Comparison of ENCODE assay signal across 9 cellular contexts in the genomic region with DNA sequence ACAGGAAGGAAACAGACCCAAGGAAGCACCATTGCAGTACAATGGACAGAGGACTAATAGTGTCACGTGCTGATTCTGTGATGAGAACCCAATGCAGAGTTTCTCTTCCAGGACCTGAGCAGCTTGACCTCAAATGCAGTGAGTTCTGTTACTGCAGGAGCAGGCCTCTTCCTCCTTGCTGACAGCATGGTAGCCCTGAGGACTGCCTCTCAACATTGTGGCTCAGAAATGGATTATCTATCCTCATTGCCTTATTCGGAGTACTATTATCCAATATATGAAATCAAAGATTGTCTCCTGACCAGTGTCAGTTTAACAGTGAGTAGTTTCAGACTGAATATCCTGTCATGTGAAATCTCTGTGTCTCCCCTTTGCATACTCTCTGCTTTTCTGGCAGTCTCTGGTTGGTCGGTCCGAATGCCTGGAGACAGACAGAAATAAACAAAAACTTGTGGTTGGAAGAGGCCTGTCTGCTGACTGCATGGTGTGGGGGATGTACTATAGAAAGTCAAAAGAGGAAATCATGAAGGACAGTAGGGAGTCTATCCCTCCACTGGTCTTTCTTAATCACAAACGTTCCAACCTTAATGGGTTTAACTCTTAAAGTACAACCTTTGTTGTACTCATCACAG. TPM values are rescaled to one million over a fixed set of nuclear protein-coding genes. Genes with fewer than 3 reads are reported as not detected.
DNase-seq lines count a peak whose midpoint lies in the region; ATAC-seq lines count a peak whose summit lies in the region.
"Had no signal": no experiment of that assay in that cellular context is flagged by ENCODE, and none has a peak within 500 bp of the region (broad histone marks: within the 10 kb centered on the region; RNA-seq: fewer than 3 reads in every experiment).

No MANE protein-coding gene starts in this region.

- H3K4me3 Mint-ChIP-seq in stimulated activated naive CD8-positive, alpha-beta T cell treated with anti-CD3 and anti-CD28 coated beads, Interleukin-15, amount 100 ng/mL, for 72 hours: no peak overlapping the region
- no peak overlapping the region for H3K4me3 Mint-ChIP-seq in natural killer cell treated with Interleukin-12 subunit alpha and Interleukin-12 subunit beta and Interleukin-15 and Interleukin-18, amount 100 ng/mL, for 72 hours
- H3K4me3 Mint-ChIP-seq: T-cell had no signal

- ATAC-seq in stimulated activated naive CD8-positive, alpha-beta T cell treated with anti-CD3 and anti-CD28 coated beads, Interleukin-15, Interleukin-2, amounts not matched to agents 100 U/mL and 50 U/mL, for 24 hours: peak; percentile 36
- ATAC-seq in stimulated activated naive CD8-positive, alpha-beta T cell treated with anti-CD3 and anti-CD28 coated beads, Interleukin-15, amount 100 ng/mL, for 72 hours: no peak
- ATAC-seq in HG03045 (IDR thresholded peaks at IDR 0.05; ENCODE audit: unreplicated experiment): peak; percentile 86
- ATAC-seq in natural killer cell treated with Interleukin-12 subunit alpha and Interleukin-12 subunit beta and Interleukin-15 and Interleukin-18, amount 100 ng/mL, for 72 hours: no peak

- no peaks in the 10 kb centered on the region for H3K9me3 Mint-ChIP-seq in stimulated activated naive CD8-positive, alpha-beta T cell treated with anti-CD3 and anti-CD28 coated beads, Interleukin-15, amount 100 ng/mL, for 72 hours
- H3K9me3 Mint-ChIP-seq in natural killer cell treated with Interleukin-12 subunit alpha and Interleukin-12 subunit beta and Interleukin-15 and Interleukin-18, amount 100 ng/mL, for 72 hours: no peaks in the 10 kb centered on the region
- H3K9me3 Mint-ChIP-seq: T-cell had no signal

- H3K36me3 Mint-ChIP-seq in natural killer cell treated with Interleukin-12 subunit alpha and Interleukin-12 subunit beta and Interleukin-15 and Interleukin-18, amount 100 ng/mL, for 72 hours: no peaks in the 10 kb centered on the region
- H3K36me3 Mint-ChIP-seq: T-cell had no signal

- H3K27me3 Mint-ChIP-seq in stimulated activated naive CD8-positive, alpha-beta T cell treated with anti-CD3 and anti-CD28 coated beads, Interleukin-15, amount 100 ng/mL, for 72 hours: no peaks in the 10 kb centered on the region
- H3K27me3 Mint-ChIP-seq in natural killer cell treated with Interleukin-12 subunit alpha and Interleukin-12 subunit beta and Interleukin-15 and Interleukin-18, amount 100 ng/mL, for 72 hours: peaks cover 0 to 19% of the 10 kb centered on the region in 2 donors

- no peak for DNase-seq in stimulated activated naive CD8-positive, alpha-beta T cell treated with anti-CD3 and anti-CD28 coated beads, Interleukin-15, Interleukin-2, amounts not matched to agents 100 U/mL and 50 U/mL, for 24 hours
- no peak for DNase-seq in stimulated activated naive CD8-positive, alpha-beta T cell treated with anti-CD3 and anti-CD28 coated beads, Interleukin-15, amount 100 ng/mL, for 72 hours
- peak; percentile 69 for DNase-seq in OCI-M1 (lab: John Stamatoyannopoulos, UW)
- DNase-seq in natural killer cell treated with Interleukin-12 subunit alpha and Interleukin-12 subunit beta and Interleukin-15 and Interleukin-18, amount 100 ng/mL, for 72 hours (ENCODE audit: low spot score): no peak
- DNase-seq in NCI-H1930 (lab: John Stamatoyannopoulos, UW): no peak
- DNase-seq in substantia nigra (lab: John Stamatoyannopoulos, UW): no peak
- no peak for DNase-seq in activated CD4-positive, alpha-beta T cell treated with anti-CD3 and anti-CD28 coated beads, Interleukin-2, amount 50 U/mL, for 1 hour
- DNase-seq: T-cell had no signal

- no peak overlapping the region for H3K27ac ChIP-seq in substantia nigra (ENCODE audit: low read depth, low read length, poor library complexity, severe bottlenecking)

- H3K4me1 Mint-ChIP-seq in stimulated activated naive CD8-positive, alpha-beta T cell treated with anti-CD3 and anti-CD28 coated beads, Interleukin-15, amount 100 ng/mL, for 72 hours: no peaks in the 10 kb centered on the region
- no peaks in the 10 kb centered on the region for H3K4me1 Mint-ChIP-seq in natural killer cell treated with Interleukin-12 subunit alpha and Interleukin-12 subunit beta and Interleukin-15 and Interleukin-18, amount 100 ng/mL, for 72 hours (ENCODE audit: low read depth in 2 of 2)

- H3K27ac Mint-ChIP-seq in stimulated activated naive CD8-positive, alpha-beta T cell treated with anti-CD3 and anti-CD28 coated beads, Interleukin-15, amount 100 ng/mL, for 72 hours: no peak overlapping the region
- H3K27ac Mint-ChIP-seq in natural killer cell treated with Interleukin-12 subunit alpha and Interleukin-12 subunit beta and Interleukin-15 and Interleukin-18, amount 100 ng/mL, for 72 hours: peak overlapping the region in 1 of 2 donors; percentile 34
- H3K27ac Mint-ChIP-seq: T-cell had no signal

RNA-seq across cellular contexts. Expression of a gene that starts 6.9 kb away (rescaled TPM):
- under 1 TPM; 0.11 to 0.14 TPM for total RNA-seq in natural killer cell treated with Interleukin-12 subunit alpha and Interleukin-12 subunit beta and Interleukin-15 and Interleukin-18, amount 100 ng/mL, for 72 hours

RNA-seq across cellular contexts. Expression of a gene that starts 11.1 kb away (rescaled TPM):
- total RNA-seq in natural killer cell treated with Interleukin-12 subunit alpha and Interleukin-12 subunit beta and Interleukin-15 and Interleukin-18, amount 100 ng/mL, for 72 hours: 1 to 10 TPM in 1 of 2 donors, under 1 TPM in 1; 0.70 to 1.5 TPM

RNA-seq across cellular contexts. Expression of a gene that starts 40.0 kb away (rescaled TPM):
- total RNA-seq in natural killer cell treated with Interleukin-12 subunit alpha and Interleukin-12 subunit beta and Interleukin-15 and Interleukin-18, amount 100 ng/mL, for 72 hours: not detected
- total RNA-seq: T-cell had no signal

Comparison
In these comparisons a context has a peak if more than half of its experiments do, and no peak if none do; other contexts are left out.
1. ATAC-seq: peak in stimulated activated naive CD8-positive, alpha-beta T cell treated with anti-CD3 and anti-CD28 coated beads, Interleukin-15, Interleukin-2, amounts not matched to agents 100 U/mL and 50 U/mL, for 24 hours (single experiment) and HG03045 (single experiment); none in stimulated activated naive CD8-positive, alpha-beta T cell treated with anti-CD3 and anti-CD28 coated beads, Interleukin-15, amount 100 ng/mL, for 72 hours (single experiment) and natural killer cell treated with Interleukin-12 subunit alpha and Interleukin-12 subunit beta and Interleukin-15 and Interleukin-18, amount 100 ng/mL, for 72 hours (0 of 2).